In the genomic region with DNA sequence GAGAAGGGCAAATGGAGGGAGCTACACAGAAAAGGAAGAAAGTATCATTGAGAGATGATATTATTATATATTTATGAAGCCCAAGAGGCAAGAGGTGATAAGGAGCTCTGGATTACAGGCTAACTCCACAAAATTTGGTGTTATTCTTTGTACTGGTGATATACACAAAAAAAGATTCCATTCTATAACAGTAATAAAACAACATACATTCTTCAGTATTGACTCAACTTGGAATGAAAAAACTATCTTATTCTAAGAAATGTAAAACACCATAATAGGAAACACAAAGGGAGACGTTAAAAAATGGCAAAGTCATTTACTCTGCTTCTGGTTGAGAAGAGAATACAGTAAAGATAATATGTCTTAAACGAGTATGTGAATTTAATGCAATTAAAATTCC, we compare ENCODE assay signal across 15 cellular contexts.
DNase-seq lines count a peak whose midpoint lies in the region; ATAC-seq, FAIRE-seq and TF ChIP-seq lines count a peak whose summit lies in the region.
"Had no signal": no experiment of that assay in that cellular context is flagged by ENCODE, and none has a peak within 500 bp of the region (broad histone marks: within the 10 kb centered on the region; RNA-seq: fewer than 3 reads in every experiment).

No MANE protein-coding gene starts in this region.

- H3K9me3 Mint-ChIP-seq in naive thymus-derived CD4-positive, alpha-beta T cell, result peaks cover 0 to 2% (median 0%) of the 10 kb centered on the region in 11 donors
- H3K9me3 Mint-ChIP-seq: activated T-helper 17 cell treated with anti-CD3 and anti-CD28 coated beads, Interleukin-2, amount 50 U/mL, for 72 hours had no signal

- H3K9ac ChIP-seq in OCI-LY1 (ENCODE audit: low read length), result peak overlapping the region; percentile 30

- no peaks in the 10 kb centered on the region for H3K4me1 Mint-ChIP-seq in T-helper 17 cell
- H3K4me1 Mint-ChIP-seq in naive thymus-derived CD4-positive, alpha-beta T cell, result peaks cover 0 to 5% (median 0%) of the 10 kb centered on the region in 7 donors
- H3K4me1 Mint-ChIP-seq: activated T-helper 17 cell treated with anti-CD3 and anti-CD28 coated beads, Interleukin-2, amount 50 U/mL, for 72 hours had no signal

- CTCF ChIA-PET in naive thymus-derived CD4-positive, alpha-beta T cell (lab: Charles Lee), result interaction anchor here (0.5 kb wide), 1 partner anchor 10 kb away, joined by 3 read pairs; no protein-coding TSS in a partner anchor

- no peak for FAIRE-seq in small intestine (lab: Jason Lieb, UNC)

- no peak for ATAC-seq in T-helper 17 cell
- ATAC-seq in naive thymus-derived CD4-positive, alpha-beta T cell, result no peak
- ATAC-seq: activated T-helper 17 cell treated with anti-CD3 and anti-CD28 coated beads, Interleukin-2, amount 50 U/mL, for 72 hours; gastroesophageal sphincter had no signal

- H3K27me3 ChIP-seq in OCI-LY1 (ENCODE audit: insufficient read depth, low read length), result no peaks in the 10 kb centered on the region
- no peaks in the 10 kb centered on the region for H3K27me3 ChIP-seq in transverse colon
- H3K27me3 ChIP-seq in naive thymus-derived CD4-positive, alpha-beta T cell (ENCODE audit: control insufficient read depth in 2 of 2, insufficient read depth in 2 of 2, low read length in 2 of 2), result no peaks in the 10 kb centered on the region
- no peaks in the 10 kb centered on the region for H3K27me3 ChIP-seq in small intestine (ENCODE audit: control insufficient read depth in 2 of 2, insufficient read depth in 2 of 2, low read length in 2 of 2)
- H3K27me3 ChIP-seq: gastroesophageal sphincter had no signal

- WGBS in transverse colon (ENCODE audit: low coverage in 1 of 2), 2 donors, result 60 to 64% methylated on average over 2 of the region's 2 CpGs
- 60 to 72% (median 67%) methylated on average over 2 of the region's 2 CpGs for WGBS in small intestine, 3 donors

- no peak overlapping the region for H2AFZ ChIP-seq in OCI-LY1 (ENCODE audit: low read length)

- intact Hi-C loops in transverse colon (cut with DNase I; ENCODE audit: low total_unique reads), result no loop called here
- intact Hi-C loops in naive thymus-derived CD4-positive, alpha-beta T cell (cut with micrococcal nuclease), result loop anchor here in 1 of 2 donors (5.0 kb wide), 1 partner anchor 140 kb away; no protein-coding TSS in a partner anchor

- H3K4me3 ChIP-seq in OCI-LY1 (ENCODE audit: low read depth, low read length, poor library complexity, severe bottlenecking) (no peak overlapping the region), cardiac fibroblast (replicated peaks in 1 of 2; ENCODE audit: low read depth in 2 of 2, low read length in 2 of 2) (no peak overlapping the region), transverse colon (no peak overlapping the region), small intestine (ENCODE audit: low read depth in 1 of 2, low read length in 2 of 2) (no peak overlapping the region)
- no peak overlapping the region for H3K4me3 ChIP-seq in naive thymus-derived CD4-positive, alpha-beta T cell (ENCODE audit: low read length)
- H3K4me3 ChIP-seq: gastroesophageal sphincter had no signal

- H3K9me3 ChIP-seq in OCI-LY1 (ENCODE audit: low read length) (no peaks in the 10 kb centered on the region), T-helper 17 cell (ENCODE audit: control insufficient read depth, low read length, poor library complexity, severe bottlenecking) (no peaks in the 10 kb centered on the region), transverse colon (no peaks in the 10 kb centered on the region), small intestine (ENCODE audit: control insufficient read depth, low read depth) (no peaks in the 10 kb centered on the region)
- no peaks in the 10 kb centered on the region for H3K9me3 ChIP-seq in naive thymus-derived CD4-positive, alpha-beta T cell (ENCODE audit: control insufficient read depth in 2 of 3, low read length in 3 of 3)
- H3K9me3 ChIP-seq: gastroesophageal sphincter had no signal

- no peaks in the 10 kb centered on the region for H3K9me2 ChIP-seq in OCI-LY1 (ENCODE audit: low read depth, low read length)

- H3K36me3 ChIP-seq in OCI-LY1 (ENCODE audit: insufficient read depth, low read length), result no peaks in the 10 kb centered on the region
- H3K36me3 ChIP-seq in transverse colon, result no peaks in the 10 kb centered on the region
- H3K36me3 ChIP-seq in naive thymus-derived CD4-positive, alpha-beta T cell (ENCODE audit: control insufficient read depth in 2 of 3, insufficient read depth in 3 of 3, low read length in 3 of 3), result no peaks in the 10 kb centered on the region
- H3K36me3 ChIP-seq in small intestine (ENCODE audit: control insufficient read depth in 2 of 2, insufficient read depth in 2 of 2, low read length in 2 of 2), result no peaks in the 10 kb centered on the region
- H3K36me3 ChIP-seq: gastroesophageal sphincter had no signal

- no peaks in the 10 kb centered on the region for H3K79me2 ChIP-seq in OCI-LY1 (ENCODE audit: insufficient read depth, low read length)

- peaks cover 12% of the 10 kb centered on the region; the same call in 1 of the 2 replicates for H3F3A ChIP-seq in OCI-LY1 (ENCODE audit: insufficient read depth, low read length)

- no peak overlapping the region for H3K27ac Mint-ChIP-seq in T-helper 17 cell
- H3K27ac Mint-ChIP-seq in naive thymus-derived CD4-positive, alpha-beta T cell, result peak overlapping the region in 1 of 9 donors; percentile 35
- H3K27ac Mint-ChIP-seq: activated T-helper 17 cell treated with anti-CD3 and anti-CD28 coated beads, Interleukin-2, amount 50 U/mL, for 72 hours had no signal

- no peak overlapping the region for H3K4me2 ChIP-seq in OCI-LY1 (ENCODE audit: low read length)

- peak overlapping the region; percentile 97 for H3K27ac ChIP-seq in OCI-LY1 (ENCODE audit: low read depth, low read length, poor library complexity, severe bottlenecking)
- H3K27ac ChIP-seq in transverse colon, result no peak overlapping the region
- no peak overlapping the region for H3K27ac ChIP-seq in naive thymus-derived CD4-positive, alpha-beta T cell (ENCODE audit: low read depth, low read length)
- H3K27ac ChIP-seq in small intestine (ENCODE audit: low read depth in 1 of 2, low read length in 1 of 2), result no peak overlapping the region
- H3K27ac ChIP-seq: gastroesophageal sphincter had no signal

- in situ Hi-C loops in transverse colon (cut with MboI; ENCODE audit: low pct_ligation_motif_present in 1 of 4, low pct_unique_long_range_greater_than_20kb in 1 of 4, low sequenced_read_pairs in 3 of 4), result no loop called here

- no peak for TF ChIP-seq EP300 in transverse colon (IDR thresholded peaks at IDR 0.05; ENCODE audit: low read depth)

- TF ChIP-seq CTCF in OCI-LY1 (IDR thresholded peaks at IDR 0.05; ENCODE audit: low read length) (no peak), cardiac fibroblast (IDR thresholded peaks at IDR 0.05; ENCODE audit: low read depth, low read length) (no peak), transverse colon (IDR thresholded peaks at IDR 0.05) (no peak)

- no peaks in the 10 kb centered on the region for H3K36me3 Mint-ChIP-seq in T-helper 17 cell (ENCODE audit: low read depth)
- no peaks in the 10 kb centered on the region for H3K36me3 Mint-ChIP-seq in naive thymus-derived CD4-positive, alpha-beta T cell

- H3K27me3 Mint-ChIP-seq in T-helper 17 cell, result peaks cover 8% of the 10 kb centered on the region
- peaks cover 0 to 6% (median 4%) of the 10 kb centered on the region in 5 donors for H3K27me3 Mint-ChIP-seq in naive thymus-derived CD4-positive, alpha-beta T cell
- H3K27me3 Mint-ChIP-seq: activated T-helper 17 cell treated with anti-CD3 and anti-CD28 coated beads, Interleukin-2, amount 50 U/mL, for 72 hours had no signal

- H3K4me1 ChIP-seq in OCI-LY1 (ENCODE audit: insufficient read depth, low read length, severe bottlenecking), result peaks cover 80% of the 10 kb centered on the region
- peaks cover 0 to 10% (median 4%) of the 10 kb centered on the region in 4 donors for H3K4me1 ChIP-seq in transverse colon
- no peaks in the 10 kb centered on the region for H3K4me1 ChIP-seq in naive thymus-derived CD4-positive, alpha-beta T cell (ENCODE audit: control insufficient read depth in 2 of 2, insufficient read depth in 2 of 2, low read length in 2 of 2)
- H3K4me1 ChIP-seq in small intestine (ENCODE audit: control insufficient read depth in 2 of 2, insufficient read depth in 1 of 2, low read depth in 1 of 2, low read length in 1 of 2), result peaks cover 0 to 4% of the 10 kb centered on the region in 2 donors
- H3K4me1 ChIP-seq: gastroesophageal sphincter had no signal

- peak; percentile 43 for DNase-seq in COLO829 (ENCODE audit: low spot score)
- DNase-seq in cardiac fibroblast (ENCODE audit: low read depth in 2 of 2), result peak; percentile 60 to 82
- peak; percentile 36 for DNase-seq in kidney tubule cell (ENCODE audit: low spot score)
- DNase-seq in T-helper 17 cell, result no peak
- DNase-seq in transverse colon, result no peak
- no peak for DNase-seq in naive thymus-derived CD4-positive, alpha-beta T cell
- DNase-seq in small intestine, result no peak
- DNase-seq: activated CD4-positive, alpha-beta T cell treated with anti-CD3 and anti-CD28 coated beads, Interleukin-2, amount 50 U/mL, for 48 hours; amygdala; NCI-H82; SIG-M5; stimulated activated CD4-positive, alpha-beta T cell treated with anti-CD3 and anti-CD28 coated beads, Interleukin-12 subunit alpha, Interleukin-12 subunit beta, amount 100 ng/mL, for 4 hours had no signal

- no peak overlapping the region for H3K4me3 Mint-ChIP-seq in T-helper 17 cell
- H3K4me3 Mint-ChIP-seq in naive thymus-derived CD4-positive, alpha-beta T cell, result no peak overlapping the region
- H3K4me3 Mint-ChIP-seq: activated T-helper 17 cell treated with anti-CD3 and anti-CD28 coated beads, Interleukin-2, amount 50 U/mL, for 72 hours had no signal

- H4K20me1 ChIP-seq in OCI-LY1 (ENCODE audit: insufficient read depth, low read length), result no peaks in the 10 kb centered on the region

- POLR2A ChIA-PET in naive thymus-derived CD4-positive, alpha-beta T cell (lab: Charles Lee), result no interaction called here

- TF ChIP-seq POLR2A in transverse colon (IDR thresholded peaks at IDR 0.05), result no peak

Comparison
In these comparisons a context has a peak if more than half of its experiments do, and no peak if none do; other contexts are left out.
1. DNase-seq: peak in COLO829 (single experiment), cardiac fibroblast (2 of 2) and kidney tubule cell (single experiment); none in T-helper 17 cell (0 of 3), transverse colon (single experiment), naive thymus-derived CD4-positive, alpha-beta T cell (0 of 9) and small intestine (single experiment).